Comparison of ENCODE assay signal across 1 cellular context in the genomic region with DNA sequence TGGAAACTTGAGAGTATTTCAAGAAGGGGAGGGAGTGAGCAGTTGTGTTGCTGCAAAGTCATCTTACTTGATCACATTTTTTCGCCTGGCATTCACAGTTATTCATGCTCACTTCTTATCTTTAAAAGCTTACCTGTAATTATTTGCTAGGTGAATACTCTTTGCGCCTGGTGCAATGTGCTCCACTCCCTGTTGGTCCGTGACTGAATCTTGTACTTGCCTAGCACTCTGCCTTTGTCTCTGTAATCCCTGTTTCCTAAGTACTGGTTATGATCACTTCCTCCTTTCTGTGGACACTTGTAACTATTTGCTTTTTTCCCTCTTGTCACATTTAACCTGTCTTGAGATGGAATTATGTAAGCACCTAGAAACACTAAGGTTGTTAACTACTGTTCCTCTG.
TF ChIP-seq lines count a peak whose summit lies in the region.

No MANE protein-coding gene starts in this region.

TF ChIP-seq in HepG2, 621 proteins besides CTCF, POLR2A, EP300 and RAD21 (continued from another document):
- TF ChIP-seq, protein P1, sequence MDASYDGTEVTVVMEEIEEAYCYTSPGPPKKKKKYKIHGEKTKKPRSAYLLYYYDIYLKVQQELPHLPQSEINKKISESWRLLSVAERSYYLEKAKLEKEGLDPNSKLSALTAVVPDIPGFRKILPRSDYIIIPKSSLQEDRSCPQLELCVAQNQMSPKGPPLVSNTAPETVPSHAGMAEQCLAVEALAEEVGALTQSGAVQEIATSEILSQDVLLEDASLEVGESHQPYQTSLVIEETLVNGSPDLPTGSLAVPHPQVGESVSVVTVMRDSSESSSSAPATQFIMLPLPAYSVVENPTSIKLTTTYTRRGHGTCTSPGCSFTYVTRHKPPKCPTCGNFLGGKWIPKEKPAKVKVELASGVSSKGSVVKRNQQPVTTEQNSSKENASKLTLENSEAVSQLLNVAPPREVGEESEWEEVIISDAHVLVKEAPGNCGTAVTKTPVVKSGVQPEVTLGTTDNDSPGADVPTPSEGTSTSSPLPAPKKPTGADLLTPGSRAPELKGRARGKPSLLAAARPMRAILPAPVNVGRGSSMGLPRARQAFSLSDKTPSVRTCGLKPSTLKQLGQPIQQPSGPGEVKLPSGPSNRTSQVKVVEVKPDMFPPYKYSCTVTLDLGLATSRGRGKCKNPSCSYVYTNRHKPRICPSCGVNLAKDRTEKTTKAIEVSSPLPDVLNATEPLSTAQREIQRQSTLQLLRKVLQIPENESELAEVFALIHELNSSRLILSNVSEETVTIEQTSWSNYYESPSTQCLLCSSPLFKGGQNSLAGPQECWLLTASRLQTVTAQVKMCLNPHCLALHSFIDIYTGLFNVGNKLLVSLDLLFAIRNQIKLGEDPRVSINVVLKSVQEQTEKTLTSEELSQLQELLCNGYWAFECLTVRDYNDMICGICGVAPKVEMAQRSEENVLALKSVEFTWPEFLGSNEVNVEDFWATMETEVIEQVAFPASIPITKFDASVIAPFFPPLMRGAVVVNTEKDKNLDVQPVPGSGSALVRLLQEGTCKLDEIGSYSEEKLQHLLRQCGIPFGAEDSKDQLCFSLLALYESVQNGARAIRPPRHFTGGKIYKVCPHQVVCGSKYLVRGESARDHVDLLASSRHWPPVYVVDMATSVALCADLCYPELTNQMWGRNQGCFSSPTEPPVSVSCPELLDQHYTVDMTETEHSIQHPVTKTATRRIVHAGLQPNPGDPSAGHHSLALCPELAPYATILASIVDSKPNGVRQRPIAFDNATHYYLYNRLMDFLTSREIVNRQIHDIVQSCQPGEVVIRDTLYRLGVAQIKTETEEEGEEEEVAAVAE (CRISPR knock-in tag; IDR thresholded peaks at IDR 0.05; ENCODE audit: borderline replicate concordance): no peak
